In the genomic region with DNA sequence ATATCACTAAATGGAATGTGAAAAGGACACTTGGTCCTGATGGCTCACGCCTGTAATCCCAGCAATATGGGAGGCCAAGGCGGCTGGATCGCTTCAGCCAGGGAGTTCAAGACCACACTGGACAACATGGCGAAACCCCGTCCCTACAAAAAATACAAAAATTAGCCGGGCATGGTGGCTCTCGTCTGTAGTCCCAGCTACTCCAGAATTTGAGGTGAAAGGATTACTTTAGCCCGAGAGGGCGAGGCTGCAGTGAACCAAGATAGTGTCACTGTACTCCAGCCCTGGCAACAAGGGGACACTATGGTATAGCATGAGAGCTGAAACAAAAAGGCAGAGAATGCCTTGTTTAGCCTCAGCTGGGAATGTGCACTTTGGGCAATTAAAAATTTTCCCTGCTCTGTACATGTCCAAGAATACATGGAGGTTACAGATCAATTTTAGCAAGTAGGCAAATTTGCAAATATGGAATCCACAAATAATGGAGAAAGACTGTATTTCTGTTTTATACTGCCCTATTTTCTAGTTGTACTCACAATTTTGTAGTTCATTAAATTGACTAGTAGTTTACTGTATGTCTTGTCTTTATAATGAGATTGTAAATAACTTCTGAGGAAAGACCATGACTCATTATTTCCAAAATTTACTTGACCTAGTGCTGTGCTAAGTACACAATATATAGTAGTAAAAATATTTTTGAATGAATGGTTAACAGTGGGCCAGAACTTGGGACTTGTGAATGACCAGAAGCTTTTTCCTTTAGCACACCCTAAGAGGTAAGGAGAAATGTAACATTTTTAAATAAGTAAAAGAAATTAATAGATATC, we compare ENCODE assay signal across 21 cellular contexts.
"Had no signal": no experiment of that assay in that cellular context is flagged by ENCODE, and none has a peak within 500 bp of the region (broad histone marks: within the 10 kb centered on the region; RNA-seq: fewer than 3 reads in every experiment).

No MANE protein-coding gene starts in this region.

- ATAC-seq: activated CD8-positive, alpha-beta T cell treated with anti-CD3 and anti-CD28 coated beads for 36 hours; gastrocnemius medialis; heart left ventricle; psoas muscle; right cardiac atrium; stimulated activated naive CD8-positive, alpha-beta T cell treated with anti-CD3 and anti-CD28 coated beads, Interleukin-15, amount 100 ng/mL, for 72 hours had no signal

- H3K36me3 Mint-ChIP-seq: neural progenitor cell, type B pancreatic cell had no signal

- H2AFZ ChIP-seq: neural progenitor cell had no signal

- H3K9me3 ChIP-seq: colonic mucosa, gastrocnemius medialis, heart left ventricle, left ventricle myocardium inferior, ovary, psoas muscle had no signal

- H3K9ac ChIP-seq: neural progenitor cell had no signal

- H3K27me3 Mint-ChIP-seq: activated CD8-positive, alpha-beta T cell treated with anti-CD3 and anti-CD28 coated beads for 36 hours; central memory CD8-positive, alpha-beta T cell; stimulated activated naive CD8-positive, alpha-beta T cell treated with anti-CD3 and anti-CD28 coated beads, Interleukin-15, amount 100 ng/mL, for 72 hours had no signal

- DNase-seq: activated B cell treated with CpG ODN at 0.5 μM for 24 hours; activated CD4-positive, alpha-beta T cell treated with anti-CD3 and anti-CD28 coated beads, Interleukin-2, amount 10 ng/mL, durations not matched to agents 24 days and 14 days; activated CD8-positive, alpha-beta T cell treated with anti-CD3 and anti-CD28 coated beads for 36 hours; activated naive CD4-positive, alpha-beta T cell treated with anti-CD3 and anti-CD28 coated beads, Interleukin-2, amount 10 ng/mL, durations not matched to agents 7 days and 5 days; activated T-cell treated with anti-CD3 and anti-CD28 coated beads, Interleukin-2, amount 50 U/mL, for 1 hour; aorta; colonic mucosa; gastrocnemius medialis; heart left ventricle; kidney glomerular epithelial cell; left ventricle myocardium inferior; naive B cell; ovary; psoas muscle; right cardiac atrium; stimulated activated naive CD8-positive, alpha-beta T cell treated with anti-CD3 and anti-CD28 coated beads, Interleukin-15, amount 100 ng/mL, for 72 hours; SW 1271; T-helper 2 cell had no signal

- H3K27me3 ChIP-seq: colonic mucosa, gastrocnemius medialis, heart left ventricle, neural progenitor cell, ovary had no signal

- H3K27ac ChIP-seq: colonic mucosa, gastrocnemius medialis, heart left ventricle, left ventricle myocardium inferior, neural progenitor cell, ovary, psoas muscle had no signal

- H3K27ac Mint-ChIP-seq: activated CD4-positive, alpha-beta T cell treated with anti-CD3 and anti-CD28 coated beads, Interleukin-2, amount 10 ng/mL, durations not matched to agents 24 days and 14 days; activated CD8-positive, alpha-beta T cell treated with anti-CD3 and anti-CD28 coated beads for 36 hours; activated naive CD4-positive, alpha-beta T cell treated with anti-CD3 and anti-CD28 coated beads, Interleukin-2, amount 10 ng/mL, durations not matched to agents 7 days and 5 days; naive B cell; stimulated activated naive CD8-positive, alpha-beta T cell treated with anti-CD3 and anti-CD28 coated beads, Interleukin-15, amount 100 ng/mL, for 72 hours; type B pancreatic cell had no signal

- H3K4me2 ChIP-seq: neural progenitor cell had no signal

- H3K36me3 ChIP-seq: colonic mucosa, gastrocnemius medialis, left ventricle myocardium inferior, neural progenitor cell, ovary had no signal

- H3K9me3 Mint-ChIP-seq: activated B cell treated with CpG ODN at 0.5 μM for 24 hours; activated CD4-positive, alpha-beta T cell treated with anti-CD3 and anti-CD28 coated beads, Interleukin-2, amount 10 ng/mL, durations not matched to agents 24 days and 14 days; activated CD8-positive, alpha-beta T cell treated with anti-CD3 and anti-CD28 coated beads for 36 hours; activated naive CD4-positive, alpha-beta T cell treated with anti-CD3 and anti-CD28 coated beads, Interleukin-2, amount 10 ng/mL, durations not matched to agents 7 days and 5 days; central memory CD8-positive, alpha-beta T cell; naive B cell; neural progenitor cell; stimulated activated naive CD8-positive, alpha-beta T cell treated with anti-CD3 and anti-CD28 coated beads, Interleukin-15, amount 100 ng/mL, for 72 hours; type B pancreatic cell had no signal

- H3K4me3 Mint-ChIP-seq: activated B cell treated with CpG ODN at 0.5 μM for 24 hours; central memory CD8-positive, alpha-beta T cell; neural progenitor cell; stimulated activated naive CD8-positive, alpha-beta T cell treated with anti-CD3 and anti-CD28 coated beads, Interleukin-15, amount 100 ng/mL, for 72 hours had no signal

- H3K4me3 ChIP-seq: colonic mucosa, gastrocnemius medialis, heart left ventricle, left ventricle myocardium inferior, neural progenitor cell, ovary, psoas muscle had no signal
